Comparison of ENCODE assay signal across 9 cellular contexts in the genomic region with DNA sequence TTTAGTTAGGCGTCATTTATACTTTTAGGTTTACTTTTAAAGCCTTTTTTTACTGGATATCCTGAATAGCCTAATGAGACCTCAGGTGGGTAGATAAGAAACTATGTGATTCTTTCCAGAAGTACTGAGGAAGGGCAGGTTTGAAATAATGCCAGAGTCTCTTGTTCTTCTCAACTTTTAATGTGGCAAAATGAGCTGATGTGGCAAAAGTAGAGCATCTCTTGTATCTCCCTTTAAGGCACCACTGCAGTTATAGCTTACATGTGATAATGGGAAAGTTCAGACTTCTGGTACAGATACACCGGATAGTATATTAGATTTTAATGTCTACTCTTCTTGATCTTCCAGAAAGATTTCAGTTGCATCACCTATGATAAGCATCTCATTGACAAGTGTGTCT.
"Had no signal": no experiment of that assay in that cellular context is flagged by ENCODE, and none has a peak within 500 bp of the region (broad histone marks: within the 10 kb centered on the region; RNA-seq: fewer than 3 reads in every experiment).

No MANE protein-coding gene starts in this region.

- H3K36me3 ChIP-seq: HAP-1 had no signal

- ATAC-seq: HCT116 had no signal

- H2AFZ ChIP-seq: GM23248 had no signal

- H3K4me1 ChIP-seq: HAP-1 had no signal

- H3K4me3 ChIP-seq: GM23248, HAP-1 had no signal

- DNase-seq: GM23248, GOT3, H7, HFFc6, KBM-7 had no signal

- H3K4me2 ChIP-seq: KMS-11 had no signal

- H3K9me3 ChIP-seq: HAP-1 had no signal

- H3K27ac ChIP-seq: GM23248, HL-60, KMS-11 had no signal

- H3K9ac ChIP-seq: GM23248, KMS-11 had no signal
